8 cellular contexts compared by ENCODE assay signal in the genomic region with DNA sequence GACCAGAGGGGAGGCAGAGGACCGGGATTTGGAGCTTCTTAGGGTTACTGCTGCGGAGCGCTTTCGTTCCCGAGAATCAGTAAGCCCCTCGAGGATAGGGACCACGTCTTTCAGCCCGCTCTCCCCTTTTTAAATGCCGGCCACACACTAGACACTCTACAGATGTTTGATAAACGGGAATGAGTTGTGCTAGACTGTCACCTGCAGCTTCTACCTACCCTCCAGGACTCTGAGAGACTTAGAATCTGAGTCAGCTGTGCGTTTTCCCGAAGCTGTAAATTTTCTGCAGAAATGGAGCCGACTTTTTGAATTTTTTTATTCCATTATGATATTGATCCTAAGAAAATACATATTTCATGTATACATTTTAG.
A peak's percentile ranks its signal among the peaks of the same experiment; 100 is the strongest.
DNase-seq lines count a peak whose midpoint lies in the region; ATAC-seq and TF ChIP-seq lines count a peak whose summit lies in the region.

No MANE protein-coding gene starts in this region.

- ATAC-seq in GM18498 (IDR thresholded peaks at IDR 0.05; ENCODE audit: unreplicated experiment) (peak; percentile 22), GM21717 (IDR thresholded peaks at IDR 0.05; ENCODE audit: unreplicated experiment) (peak; percentile 26)

- H3K4me3 ChIP-seq in LNCaP clone FGC (ENCODE audit: low read depth, low read length) (peak overlapping the region; percentile 91), endocrine pancreas (ENCODE audit: control insufficient read depth, insufficient read depth, low read length) (peak overlapping the region; percentile 89)

- H3K4me1 ChIP-seq in endocrine pancreas (ENCODE audit: control insufficient read depth, insufficient read depth, low read length), result no peaks in the 10 kb centered on the region

- TF ChIP-seq POLR2A in erythroblast (IDR thresholded peaks at IDR 0.05; ENCODE audit: low read length), result no peak

- no peak for TF ChIP-seq CTCF in LNCaP clone FGC (IDR thresholded peaks at IDR 0.05; ENCODE audit: control insufficient read depth, extremely low read depth, insufficient read depth)

- no peaks in the 10 kb centered on the region for H3K9me3 ChIP-seq in endocrine pancreas (ENCODE audit: control insufficient read depth, low read length)

- H3K9ac ChIP-seq in endocrine pancreas (ENCODE audit: control insufficient read depth, insufficient read depth, low read length), result peak overlapping the region; percentile 65

- H3K36me3 ChIP-seq in endocrine pancreas (ENCODE audit: control insufficient read depth, insufficient read depth, low read length), result no peaks in the 10 kb centered on the region

- H3K27me3 ChIP-seq in endocrine pancreas (ENCODE audit: control insufficient read depth, insufficient read depth, low read length), result no peaks in the 10 kb centered on the region

- DNase-seq in LNCaP clone FGC (ENCODE audit: low read depth) (no peak), pons (ENCODE audit: low spot score) (peak; percentile 22), erythroblast (lab: John Stamatoyannopoulos, UW) (no peak), SW480 (ENCODE audit: low spot score) (no peak), NCI-H774 (lab: John Stamatoyannopoulos, UW) (no peak)
